ENCODE assay signal across 8 cellular contexts in genomic region chr1:3623441-3624150, GRCh38. TPM values are rescaled to one million over a fixed set of nuclear protein-coding genes. Genes with fewer than 3 reads are reported as not detected.
DNase-seq lines count a peak whose midpoint lies in the region; ATAC-seq, FAIRE-seq and TF ChIP-seq lines count a peak whose summit lies in the region.

No MANE protein-coding gene starts in this region.

- H4K20me1 ChIP-seq in keratinocyte (ENCODE audit: control insufficient read depth, extremely low read depth, insufficient read depth, low read length), result no peaks in the 10 kb centered on the region

- H3K4me3 ChIP-seq in HUES64 (ENCODE audit: low read length) (peak overlapping the region; percentile 84), keratinocyte (ENCODE audit: control insufficient read depth in 2 of 3, extremely low read depth in 1 of 3, insufficient read depth in 2 of 3, low read depth in 1 of 3, low read length in 3 of 3) (peak overlapping the region; percentile 85 to 98 (median 92))

- TF ChIP-seq CTCF in keratinocyte (optimal IDR thresholded peaks at IDR 0.05 in 1 of 3, IDR thresholded peaks at IDR 0.05 in 1 of 3, conservative IDR thresholded peaks at IDR 0.05 in 1 of 3; ENCODE audit: extremely low read depth in 1 of 3, insufficient read depth in 2 of 3, low read length in 3 of 3) (no peak), GM10266 (IDR thresholded peaks at IDR 0.05; ENCODE audit: control insufficient read depth, insufficient read depth, low read depth, missing control alignments) (no peak)

- peak overlapping the region; percentile 89 for H3K4me3 Mint-ChIP-seq in activated naive CD8-positive, alpha-beta T cell treated with anti-CD3 and anti-CD28 coated beads, Interleukin-2, amount 50 U/mL, for 24 hours
- H3K4me3 Mint-ChIP-seq in stimulated activated naive CD8-positive, alpha-beta T cell treated with anti-CD3 and anti-CD28 coated beads, Interleukin-15, amount 100 ng/mL, for 72 hours, result peak overlapping the region; percentile 92 to 97

- FAIRE-seq in keratinocyte (lab: Jason Lieb, UNC), result no peak

- H3K36me3 ChIP-seq in HUES64 (ENCODE audit: insufficient read depth, low read length) (peaks cover 15% of the 10 kb centered on the region), keratinocyte (ENCODE audit: control insufficient read depth in 2 of 2, extremely low read depth in 1 of 2, insufficient read depth in 2 of 2, low read length in 2 of 2) (peaks cover 6 to 9% of the 10 kb centered on the region in 2 experiments)

- H3K4me2 ChIP-seq in keratinocyte (ENCODE audit: control insufficient read depth, extremely low read depth, insufficient read depth, low read depth, low read length), result peak overlapping the region; percentile 99

- no peaks in the 10 kb centered on the region for H3K27me3 Mint-ChIP-seq in activated naive CD8-positive, alpha-beta T cell treated with anti-CD3 and anti-CD28 coated beads, Interleukin-2, amount 50 U/mL, for 24 hours
- no peaks in the 10 kb centered on the region for H3K27me3 Mint-ChIP-seq in stimulated activated naive CD8-positive, alpha-beta T cell treated with anti-CD3 and anti-CD28 coated beads, Interleukin-15, amount 100 ng/mL, for 72 hours

- H3K79me2 ChIP-seq in keratinocyte (ENCODE audit: control insufficient read depth, insufficient read depth, low read length), result no peaks in the 10 kb centered on the region

- 46% methylated on average over 21 of the region's 21 CpGs for WGBS in HUES64

- H3K4me1 ChIP-seq in HUES64 (ENCODE audit: insufficient read depth, low read length) (peaks cover 3% of the 10 kb centered on the region; the same call in 1 of the 2 replicates), keratinocyte (ENCODE audit: control insufficient read depth, extremely low read depth, insufficient read depth, low read length) (peaks cover 16% of the 10 kb centered on the region)

- no peak overlapping the region for H3K27ac ChIP-seq in HUES64 (ENCODE audit: low read depth, low read length)
- no peak overlapping the region for H3K27ac ChIP-seq in keratinocyte (ENCODE audit: control insufficient read depth, insufficient read depth, low read length)

- H3K9me3 ChIP-seq in HUES64 (ENCODE audit: insufficient read depth, low read depth, low read length) (no peaks in the 10 kb centered on the region), keratinocyte (ENCODE audit: control insufficient read depth, low read depth, low read length) (no peaks in the 10 kb centered on the region)

- no peaks in the 10 kb centered on the region for H3K27me3 ChIP-seq in HUES64 (ENCODE audit: insufficient read depth, low read length)
- no peaks in the 10 kb centered on the region for H3K27me3 ChIP-seq in keratinocyte (ENCODE audit: control insufficient read depth, extremely low read depth, insufficient read depth, low read length)

- H3K9ac ChIP-seq in HUES64 (ENCODE audit: low read depth, low read length), result peak overlapping the region; percentile 68
- peak overlapping the region; percentile 76 for H3K9ac ChIP-seq in keratinocyte (ENCODE audit: control insufficient read depth, extremely low read depth, insufficient read depth, low read length)

- H3K36me3 Mint-ChIP-seq in activated naive CD8-positive, alpha-beta T cell treated with anti-CD3 and anti-CD28 coated beads, Interleukin-2, amount 50 U/mL, for 24 hours (ENCODE audit: low read depth), result no peaks in the 10 kb centered on the region

- no peaks in the 10 kb centered on the region for H3K9me3 Mint-ChIP-seq in activated naive CD8-positive, alpha-beta T cell treated with anti-CD3 and anti-CD28 coated beads, Interleukin-2, amount 50 U/mL, for 24 hours
- no peaks in the 10 kb centered on the region for H3K9me3 Mint-ChIP-seq in stimulated activated naive CD8-positive, alpha-beta T cell treated with anti-CD3 and anti-CD28 coated beads, Interleukin-15, amount 100 ng/mL, for 72 hours

- no peak for DNase-seq in activated naive CD8-positive, alpha-beta T cell treated with anti-CD3 and anti-CD28 coated beads, Interleukin-2, amount 50 U/mL, for 24 hours
- no peak for DNase-seq in keratinocyte (ENCODE audit: low read depth, low spot score)
- no peak for DNase-seq in stimulated activated naive CD8-positive, alpha-beta T cell treated with anti-CD3 and anti-CD28 coated beads, Interleukin-15, amount 100 ng/mL, for 72 hours
- no peak for DNase-seq in OCI-M2 (lab: John Stamatoyannopoulos, UW; ENCODE audit: unreplicated experiment)
- DNase-seq in stimulated activated CD4-positive, alpha-beta T cell treated with anti-CD3 and anti-CD28 coated beads, Interleukin-4, amount 100 ng/mL, for 24 hours, result no peak
- no peak for DNase-seq in GM10266 (ENCODE audit: extremely low spot score)

- peaks cover 35% of the 10 kb centered on the region for H3K4me1 Mint-ChIP-seq in activated naive CD8-positive, alpha-beta T cell treated with anti-CD3 and anti-CD28 coated beads, Interleukin-2, amount 50 U/mL, for 24 hours
- peaks cover 54% of the 10 kb centered on the region for H3K4me1 Mint-ChIP-seq in stimulated activated naive CD8-positive, alpha-beta T cell treated with anti-CD3 and anti-CD28 coated beads, Interleukin-15, amount 100 ng/mL, for 72 hours

- peak overlapping the region; percentile 93 for H2AFZ ChIP-seq in keratinocyte (ENCODE audit: control insufficient read depth, low read length)

- dilution Hi-C loops in keratinocyte (cut with MboI; ENCODE audit: extremely low pct_ligation_motif_present, low sequenced_read_pairs), result no loop called here

- H3K27ac Mint-ChIP-seq in activated naive CD8-positive, alpha-beta T cell treated with anti-CD3 and anti-CD28 coated beads, Interleukin-2, amount 50 U/mL, for 24 hours, result no peak overlapping the region
- no peak overlapping the region for H3K27ac Mint-ChIP-seq in stimulated activated naive CD8-positive, alpha-beta T cell treated with anti-CD3 and anti-CD28 coated beads, Interleukin-15, amount 100 ng/mL, for 72 hours

- H3K9me1 ChIP-seq in keratinocyte (ENCODE audit: control insufficient read depth, extremely low read depth, insufficient read depth, low read length), result no peaks in the 10 kb centered on the region

- no peak for ATAC-seq in activated naive CD8-positive, alpha-beta T cell treated with anti-CD3 and anti-CD28 coated beads, Interleukin-2, amount 50 U/mL, for 24 hours
- ATAC-seq in stimulated activated naive CD8-positive, alpha-beta T cell treated with anti-CD3 and anti-CD28 coated beads, Interleukin-15, amount 100 ng/mL, for 72 hours, result no peak
- no peak for ATAC-seq in HG02973 (IDR thresholded peaks at IDR 0.05; ENCODE audit: unreplicated experiment)

RNA-seq across cellular contexts. Expression of gene TPRG1L, which starts 1.2 kb away (rescaled TPM):
- polyA plus RNA-seq in HUES64 (2013, experiment 1 of 2), result 22.5 TPM
- polyA plus RNA-seq in HUES64 (2013, experiment 2 of 2), result 22.6 TPM
- polyA plus RNA-seq in keratinocyte, result 57.4 to 83.0 TPM (median 68.1 TPM) in 3 replicates
- polyA plus RNA-seq in keratinocyte (2011; ENCODE audit: low read depth), result 40.0 TPM
- 93.8 and 97.0 TPM in 2 replicates for polyA plus RNA-seq in keratinocyte (2011; cell fraction: cytosol; rRNA removed)
- polyA plus RNA-seq in keratinocyte (2011; cell fraction: nucleus; rRNA removed), result 46.3 and 48.6 TPM in 2 replicates
- 54.7 and 73.6 TPM in 2 replicates for polyA plus RNA-seq in keratinocyte (2012; ENCODE audit: low replicate concordance)
- polyA minus RNA-seq in keratinocyte, result 47.2 to 96.6 TPM (median 60.1 TPM) in 3 replicates
- polyA minus RNA-seq in keratinocyte (2011; cell fraction: cytosol; rRNA and poly(A)+ RNA removed), result 111 TPM
- polyA minus RNA-seq in keratinocyte (2011; cell fraction: nucleus; rRNA and poly(A)+ RNA removed), result 26.0 and 33.8 TPM in 2 replicates

RNA-seq across cellular contexts. Expression of gene MEGF6, which starts 12.3 kb away (rescaled TPM):
- 5.6 TPM for polyA plus RNA-seq in HUES64 (2013, experiment 1 of 2)
- polyA plus RNA-seq in HUES64 (2013, experiment 2 of 2), result 7.3 TPM
- polyA plus RNA-seq in keratinocyte, result 0.24 to 0.71 TPM (median 0.42 TPM) in 3 replicates
- 0.41 TPM for polyA plus RNA-seq in keratinocyte (2011; ENCODE audit: low read depth)
- 0.06 and 0.23 TPM in 2 replicates for polyA plus RNA-seq in keratinocyte (2011; cell fraction: cytosol; rRNA removed)
- polyA plus RNA-seq in keratinocyte (2011; cell fraction: nucleus; rRNA removed), result 2.1 and 3.7 TPM in 2 replicates
- 0.83 and 0.87 TPM in 2 replicates for polyA plus RNA-seq in keratinocyte (2012; ENCODE audit: low replicate concordance)
- polyA minus RNA-seq in keratinocyte, result 0.22 to 0.36 TPM (median 0.26 TPM) in 3 replicates
- polyA minus RNA-seq in keratinocyte (2011; cell fraction: cytosol; rRNA and poly(A)+ RNA removed), result 2.9 TPM
- polyA minus RNA-seq in keratinocyte (2011; cell fraction: nucleus; rRNA and poly(A)+ RNA removed), result 4.4 and 7.2 TPM in 2 replicates

RNA-seq across cellular contexts. Expression of gene WRAP73, which starts 26.3 kb away (rescaled TPM):
- 18.2 TPM for polyA plus RNA-seq in HUES64 (2013, experiment 1 of 2)
- 18.1 TPM for polyA plus RNA-seq in HUES64 (2013, experiment 2 of 2)
- 16.6 to 24.9 TPM (median 18.9 TPM) in 3 replicates for polyA plus RNA-seq in keratinocyte
- 6.0 TPM for polyA plus RNA-seq in keratinocyte (2011; ENCODE audit: low read depth)
- polyA plus RNA-seq in keratinocyte (2011; cell fraction: cytosol; rRNA removed), result 11.1 and 12.0 TPM in 2 replicates
- polyA plus RNA-seq in keratinocyte (2011; cell fraction: nucleus; rRNA removed), result 29.2 and 36.0 TPM in 2 replicates
- 10.9 and 16.7 TPM in 2 replicates for polyA plus RNA-seq in keratinocyte (2012; ENCODE audit: low replicate concordance)
- 13.6 to 16.0 TPM (median 13.6 TPM) in 3 replicates for polyA minus RNA-seq in keratinocyte
- polyA minus RNA-seq in keratinocyte (2011; cell fraction: cytosol; rRNA and poly(A)+ RNA removed), result 19.6 TPM
- polyA minus RNA-seq in keratinocyte (2011; cell fraction: nucleus; rRNA and poly(A)+ RNA removed), result 11.8 and 18.2 TPM in 2 replicates

RNA-seq across cellular contexts. Expression of gene TP73, which starts 28.7 kb away (rescaled TPM):
- 0.65 TPM for polyA plus RNA-seq in HUES64 (2013, experiment 1 of 2)
- polyA plus RNA-seq in HUES64 (2013, experiment 2 of 2), result 0.76 TPM
- 0.10 to 0.23 TPM (median 0.14 TPM) in 3 replicates for polyA plus RNA-seq in keratinocyte
- 0.12 TPM for polyA plus RNA-seq in keratinocyte (2011; ENCODE audit: low read depth)
- 0.05 and 0.14 TPM in 2 replicates for polyA plus RNA-seq in keratinocyte (2011; cell fraction: cytosol; rRNA removed)
- 0.15 and 0.41 TPM in 2 replicates for polyA plus RNA-seq in keratinocyte (2011; cell fraction: nucleus; rRNA removed)
- polyA plus RNA-seq in keratinocyte (2012; ENCODE audit: low replicate concordance), result 0.14 and 0.36 TPM in 2 replicates
- polyA minus RNA-seq in keratinocyte, result 0.10 to 0.56 TPM (median 0.10 TPM) in 3 replicates
- polyA minus RNA-seq in keratinocyte (2011; cell fraction: cytosol; rRNA and poly(A)+ RNA removed), result not detected
- not detected in 2 replicates for polyA minus RNA-seq in keratinocyte (2011; cell fraction: nucleus; rRNA and poly(A)+ RNA removed)
